In the genomic region with DNA sequence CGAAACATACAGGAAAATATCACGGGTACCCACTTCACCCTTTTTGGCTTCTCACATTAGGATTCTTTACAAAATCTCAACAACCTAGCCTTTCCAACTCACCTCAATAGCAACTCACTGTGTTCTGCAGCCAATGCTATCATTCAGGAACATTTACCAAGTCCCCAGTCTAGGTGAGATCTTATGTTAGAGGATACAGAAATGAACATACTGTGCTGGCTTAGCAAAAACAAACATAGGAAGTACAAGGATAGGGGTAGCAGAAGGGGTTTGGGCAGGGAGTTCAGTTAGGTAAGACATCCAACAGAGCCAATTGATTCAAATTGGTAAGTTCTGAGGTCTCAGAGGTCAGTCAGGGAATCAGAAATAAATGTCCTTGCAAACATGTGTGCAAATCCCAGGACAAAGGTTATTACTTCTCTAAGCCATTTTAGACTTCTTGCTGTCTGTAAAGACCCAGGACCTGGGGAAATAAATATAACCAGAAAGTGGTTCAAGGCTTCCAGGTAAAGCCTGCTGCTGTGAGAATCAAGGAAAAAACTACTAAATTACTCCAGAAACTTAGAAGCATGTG, we compare ENCODE assay signal across 30 cellular contexts.
"Had no signal": no experiment of that assay in that cellular context is flagged by ENCODE, and none has a peak within 500 bp of the region (broad histone marks: within the 10 kb centered on the region; RNA-seq: fewer than 3 reads in every experiment).

No MANE protein-coding gene starts in this region.

- H3K36me3 ChIP-seq: colonic mucosa, esophagus squamous epithelium, gastroesophageal sphincter, WERI-Rb-1 had no signal

- H3K4me1 ChIP-seq: colonic mucosa, esophagus squamous epithelium, gastroesophageal sphincter had no signal

- H3K27me3 Mint-ChIP-seq: activated B cell treated with CpG ODN at 0.5 μM for 24 hours; activated CD8-positive, alpha-beta T cell treated with anti-CD3 and anti-CD28 coated beads for 36 hours; activated naive CD8-positive, alpha-beta T cell; activated T-helper 17 cell treated with anti-CD3 and anti-CD28 coated beads, Interleukin-2, amount 50 U/mL, for 72 hours had no signal

- H3K27me3 ChIP-seq: colonic mucosa, esophagus squamous epithelium, gastroesophageal sphincter had no signal

- FAIRE-seq: astrocyte, endometrium, endothelial cell of umbilical vein had no signal

- H3K27ac Mint-ChIP-seq: activated B cell treated with CpG ODN at 0.5 μM for 24 hours; activated CD8-positive, alpha-beta T cell treated with anti-CD3 and anti-CD28 coated beads for 36 hours; activated naive CD8-positive, alpha-beta T cell; activated T-helper 17 cell treated with anti-CD3 and anti-CD28 coated beads, Interleukin-2, amount 50 U/mL, for 72 hours; T-helper 1 cell treated with Interleukin-12 subunit alpha and Interleukin-12 subunit beta and Interleukin-4 antibody, amounts not matched to agents 30 μg/mL and 1 μg/mL, for 36 hours had no signal

- DNase-seq: activated B cell treated with CpG ODN at 0.5 μM for 24 hours; activated CD4-positive, alpha-beta T cell treated with anti-CD3 and anti-CD28 coated beads for 48 hours; activated CD4-positive, alpha-beta T cell treated with anti-CD3 and anti-CD28 coated beads, Interleukin-2, amount 50 U/mL, for 1 hour; activated CD4-positive, alpha-beta T cell treated with anti-CD3 and anti-CD28 coated beads, Interleukin-2, amount 50 U/mL, for 48 hours; activated CD8-positive, alpha-beta memory T cell treated with anti-CD3 and anti-CD28 coated beads for 24 hours; activated CD8-positive, alpha-beta T cell treated with anti-CD3 and anti-CD28 coated beads for 36 hours; activated effector memory CD4-positive, alpha-beta T cell treated with Interleukin-2 at 50 U/mL for 16 hours; activated gamma-delta T cell treated with Interleukin-2 at 50 U/mL for 16 hours; activated naive CD4-positive, alpha-beta T cell treated with anti-CD3 and anti-CD28 coated beads, Interleukin-2, amount 50 U/mL, for 16 hours; activated naive CD4-positive, alpha-beta T cell treated with Interleukin-2 at 50 U/mL for 16 hours; activated T-cell treated with anti-CD3 and anti-CD28 coated beads, Interleukin-2, amount 50 U/mL, for 4 hours; amniotic stem cell; anterior cingulate cortex; central memory CD4-positive, alpha-beta T cell; cerebellar nuclear complex; colonic mucosa; effector CD8-positive, alpha-beta T cell; esophagus squamous epithelium; foreskin melanocyte; T-helper 9 cell; WERI-Rb-1 had no signal

- H3K9me3 ChIP-seq: colonic mucosa, esophagus squamous epithelium had no signal

- H3K4me3 Mint-ChIP-seq: activated B cell treated with CpG ODN at 0.5 μM for 24 hours; activated CD8-positive, alpha-beta T cell treated with anti-CD3 and anti-CD28 coated beads for 36 hours; activated naive CD8-positive, alpha-beta T cell; activated T-cell treated with anti-CD3 and anti-CD28 coated beads, Interleukin-2, amount 50 U/mL, for 4 hours; activated T-helper 17 cell treated with anti-CD3 and anti-CD28 coated beads, Interleukin-2, amount 50 U/mL, for 72 hours; T-helper 1 cell treated with Interleukin-12 subunit alpha and Interleukin-12 subunit beta and Interleukin-4 antibody, amounts not matched to agents 30 μg/mL and 1 μg/mL, for 36 hours had no signal

- H3K4me1 Mint-ChIP-seq: activated B cell treated with CpG ODN at 0.5 μM for 24 hours; activated T-helper 17 cell treated with anti-CD3 and anti-CD28 coated beads, Interleukin-2, amount 50 U/mL, for 72 hours had no signal

- ATAC-seq: activated CD4-positive, CD25-positive, alpha-beta regulatory T cell treated with anti-CD3 and anti-CD28 coated beads, Interleukin-2, amount 50 U/mL, for 24 hours; activated CD8-positive, alpha-beta T cell treated with anti-CD3 and anti-CD28 coated beads for 36 hours; activated T-cell treated with anti-CD3 and anti-CD28 coated beads, Interleukin-2, amount 50 U/mL, for 4 hours; activated T-helper 17 cell treated with anti-CD3 and anti-CD28 coated beads, Interleukin-2, amount 50 U/mL, for 72 hours; gastroesophageal sphincter had no signal

- H3K27ac ChIP-seq: colonic mucosa, epithelial cell of prostate, esophagus squamous epithelium, gastroesophageal sphincter, WERI-Rb-1 had no signal

- H3K4me3 ChIP-seq: colonic mucosa, esophagus squamous epithelium, gastroesophageal sphincter had no signal

- H3K36me3 Mint-ChIP-seq: activated naive CD8-positive, alpha-beta T cell had no signal
